Comparison of ENCODE assay signal across 8 cellular contexts in the genomic region with DNA sequence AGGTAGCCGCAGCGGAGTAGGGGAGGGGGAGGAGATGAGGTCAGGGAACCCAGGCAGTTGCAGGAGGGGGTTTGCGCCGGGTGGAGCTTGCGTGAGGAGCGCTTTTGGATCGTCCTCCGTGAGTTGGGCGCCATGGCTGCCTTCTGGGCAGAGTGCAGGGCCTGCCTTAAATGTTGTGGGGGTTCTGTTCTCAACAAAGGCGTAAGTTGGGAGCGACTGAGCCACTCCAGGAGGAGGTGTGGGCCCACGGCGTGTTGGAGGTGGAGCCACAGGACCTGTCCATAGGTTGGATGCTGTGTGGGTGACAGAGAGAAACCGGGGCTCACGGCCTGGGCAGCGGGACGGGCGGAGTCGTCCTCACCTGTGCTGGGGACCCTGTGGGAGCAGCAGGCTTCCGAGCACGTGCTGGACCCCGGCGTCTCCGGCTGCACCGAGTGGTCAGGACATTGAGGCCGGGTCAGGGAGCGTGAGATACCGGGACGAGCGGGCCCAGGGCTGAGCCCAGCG. TPM values are rescaled to one million over a fixed set of nuclear protein-coding genes. Genes with fewer than 3 reads are reported as not detected.
DNase-seq lines count a peak whose midpoint lies in the region; ATAC-seq and TF ChIP-seq lines count a peak whose summit lies in the region.

No MANE protein-coding gene starts in this region.

- ATAC-seq in GM19035 (IDR thresholded peaks at IDR 0.05; ENCODE audit: unreplicated experiment): no peak

- H3K36me3 ChIP-seq in neuron (ENCODE audit: insufficient read depth, low read length): no peaks in the 10 kb centered on the region

- TF ChIP-seq CTCF in GM10266 (IDR thresholded peaks at IDR 0.05; ENCODE audit: control insufficient read depth, insufficient read depth, low read depth, missing control alignments) (no peak), epithelial cell of esophagus (IDR thresholded peaks at IDR 0.05; ENCODE audit: insufficient read depth, low read depth, low read length, missing control alignments) (no peak), RWPE1 (conservative IDR thresholded peaks at IDR 0.05; ENCODE audit: low read depth) (no peak)

- peaks cover 10% of the 10 kb centered on the region for H3K4me1 ChIP-seq in neuron (ENCODE audit: insufficient read depth, low read length)

- peak overlapping the region; percentile 52 for H3K4me3 ChIP-seq in epithelial cell of esophagus (ENCODE audit: low read length)
- H3K4me3 ChIP-seq in neuron (ENCODE audit: low read length): peak overlapping the region; percentile 51

- no peak overlapping the region for H2AFZ ChIP-seq in neuron (ENCODE audit: low read depth, low read length)

- POLR2A ChIA-PET in RWPE1 (lab: Yijun Ruan, JAX; ENCODE audit: low non-redundant PET): interaction anchor here (0.5 kb wide), 1 partner anchor 36 kb away, joined by 3 read pairs; no protein-coding TSS in a partner anchor

- H3K9me3 ChIP-seq in neuron (ENCODE audit: low read length): no peaks in the 10 kb centered on the region

- H3K27me3 ChIP-seq in neuron (ENCODE audit: insufficient read depth, low read length): no peaks in the 10 kb centered on the region

- no peak overlapping the region for H3K27ac ChIP-seq in RWPE1

- CTCF ChIA-PET in RWPE1 (lab: Yijun Ruan, JAX): no interaction called here

- DNase-seq in GM10266 (ENCODE audit: extremely low spot score) (peak; percentile 42), epithelial cell of esophagus (ENCODE audit: low read depth) (no peak), H4 (ENCODE audit: low spot score) (no peak), cerebellar cortex (ENCODE audit: low spot score) (no peak), RWPE1 (ENCODE audit: low spot score) (no peak)
- peak; percentile 74 for DNase-seq in activated CD4-positive, alpha-beta T cell treated with anti-CD3 and anti-CD28 coated beads for 1 hour

RNA-seq across cellular contexts. Expression of gene PGGHG, which starts 1.1 kb away (rescaled TPM):
- 2.2 and 2.4 TPM in 2 replicates for total RNA-seq in H4 (2014; rRNA removed; shearing (Covaris generic))

RNA-seq across cellular contexts. Expression of gene NLRP6, which starts 9.7 kb away (rescaled TPM):
- total RNA-seq in H4 (2014; rRNA removed; shearing (Covaris generic)): not detected in 2 replicates

RNA-seq across cellular contexts. Expression of gene IFITM5, which starts 11.5 kb away (rescaled TPM):
- total RNA-seq in H4 (2014; rRNA removed; shearing (Covaris generic)): not detected in 2 replicates

RNA-seq across cellular contexts. Expression of gene IFITM2, which starts 19.7 kb away (rescaled TPM):
- total RNA-seq in H4 (2014; rRNA removed; shearing (Covaris generic)): 21.9 and 30.7 TPM in 2 replicates

RNA-seq across cellular contexts. Expression of gene IFITM1, which starts 26.0 kb away (rescaled TPM):
- total RNA-seq in H4 (2014; rRNA removed; shearing (Covaris generic)): 179 TPM in 2 replicates

Comparison
In these comparisons a context has a peak if more than half of its experiments do, and no peak if none do; other contexts are left out.
1. DNase-seq: peak in GM10266 (single experiment) and activated CD4-positive, alpha-beta T cell treated with anti-CD3 and anti-CD28 coated beads for 1 hour (single experiment); none in epithelial cell of esophagus (single experiment), H4 (single experiment), cerebellar cortex (single experiment) and RWPE1 (single experiment).